12 cellular contexts compared by ENCODE assay signal in the genomic region with DNA sequence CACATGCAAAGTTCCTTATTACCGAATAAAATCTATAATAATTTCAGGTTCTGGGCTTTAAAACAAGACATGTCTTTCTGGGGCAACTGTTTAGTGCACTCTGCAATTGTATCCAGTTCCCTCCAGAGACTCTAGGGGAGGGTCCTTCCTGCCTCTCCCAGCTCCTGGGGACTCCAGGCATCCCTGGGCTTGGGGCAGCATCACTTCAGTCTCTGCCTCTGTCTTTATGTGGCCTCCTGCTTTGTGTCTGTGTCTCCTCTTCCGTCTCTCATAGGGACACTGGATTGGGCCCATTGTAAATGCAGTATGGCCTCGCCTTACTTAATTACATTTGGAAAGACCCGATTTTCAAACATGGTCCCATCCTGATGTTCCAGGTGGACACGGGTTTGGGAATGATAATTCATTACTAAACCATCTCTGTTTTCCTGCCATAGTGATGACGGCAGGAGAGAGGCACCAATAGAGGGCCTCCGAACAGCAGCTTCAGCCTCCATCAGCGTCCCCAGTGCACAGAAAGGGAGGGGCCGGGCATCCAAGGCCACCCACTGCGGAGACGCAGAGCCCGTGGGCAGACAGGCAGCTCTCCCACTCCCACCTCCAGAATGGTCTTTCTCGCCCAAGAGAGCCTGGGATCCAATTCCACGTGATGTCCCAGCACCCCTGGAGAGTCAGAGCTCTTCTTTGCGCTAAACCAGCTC. TPM values are rescaled to one million over a fixed set of nuclear protein-coding genes. Genes with fewer than 3 reads are reported as not detected.
A peak's percentile ranks its signal among the peaks of the same experiment; 100 is the strongest.
DNase-seq lines count a peak whose midpoint lies in the region; ATAC-seq lines count a peak whose summit lies in the region.
"Had no signal": no experiment of that assay in that cellular context is flagged by ENCODE, and none has a peak within 500 bp of the region (broad histone marks: within the 10 kb centered on the region; RNA-seq: fewer than 3 reads in every experiment).

No MANE protein-coding gene starts in this region.

- no peak for ATAC-seq in CD4-positive, CD25-positive, alpha-beta regulatory T cell (ENCODE audit: low read depth in 2 of 2)
- no peak for ATAC-seq in natural killer cell treated with Interleukin-12 subunit alpha and Interleukin-12 subunit beta and Interleukin-15 and Interleukin-18, amount 100 ng/mL, for 72 hours
- ATAC-seq in HG02798 (IDR thresholded peaks at IDR 0.05; ENCODE audit: poor library complexity, unreplicated experiment) (no peak), HG02763 (IDR thresholded peaks at IDR 0.05; ENCODE audit: unreplicated experiment) (no peak), GM21723 (IDR thresholded peaks at IDR 0.05; ENCODE audit: unreplicated experiment) (no peak)

- H3K4me3 Mint-ChIP-seq in CD4-positive, CD25-positive, alpha-beta regulatory T cell, result peak overlapping the region; percentile 4 to 70 (median 58)
- H3K4me3 Mint-ChIP-seq in activated naive CD8-positive, alpha-beta T cell treated with anti-CD3 and anti-CD28 coated beads for 36 hours, result peak overlapping the region; percentile 33
- peak overlapping the region; percentile 87 for H3K4me3 Mint-ChIP-seq in natural killer cell treated with Interleukin-12 subunit alpha and Interleukin-12 subunit beta and Interleukin-15 and Interleukin-18, amount 100 ng/mL, for 72 hours

- H3K4me3 ChIP-seq in CD4-positive, CD25-positive, alpha-beta regulatory T cell (ENCODE audit: low read depth, low read length), result no peak overlapping the region
- H3K4me3 ChIP-seq: cardiac muscle cell had no signal

- peaks cover 45% of the 10 kb centered on the region for H3K4me1 ChIP-seq in CD4-positive, CD25-positive, alpha-beta regulatory T cell (ENCODE audit: control insufficient read depth, insufficient read depth, low read length, poor library complexity, severe bottlenecking)

- H3K4me1 Mint-ChIP-seq in CD4-positive, CD25-positive, alpha-beta regulatory T cell, result peaks cover 21 to 53% (median 32%) of the 10 kb centered on the region in 4 donors
- H3K4me1 Mint-ChIP-seq in activated naive CD8-positive, alpha-beta T cell treated with anti-CD3 and anti-CD28 coated beads for 36 hours, result peaks cover 53% of the 10 kb centered on the region
- H3K4me1 Mint-ChIP-seq in natural killer cell treated with Interleukin-12 subunit alpha and Interleukin-12 subunit beta and Interleukin-15 and Interleukin-18, amount 100 ng/mL, for 72 hours (ENCODE audit: low read depth in 2 of 2), result peaks cover 49 to 57% of the 10 kb centered on the region in 2 donors

- H3K36me3 Mint-ChIP-seq in CD4-positive, CD25-positive, alpha-beta regulatory T cell, result peaks cover 17% of the 10 kb centered on the region
- peaks cover 16% of the 10 kb centered on the region for H3K36me3 Mint-ChIP-seq in activated naive CD8-positive, alpha-beta T cell treated with anti-CD3 and anti-CD28 coated beads for 36 hours
- H3K36me3 Mint-ChIP-seq in natural killer cell treated with Interleukin-12 subunit alpha and Interleukin-12 subunit beta and Interleukin-15 and Interleukin-18, amount 100 ng/mL, for 72 hours, result no peaks in the 10 kb centered on the region

- no peaks in the 10 kb centered on the region for H3K27me3 ChIP-seq in CD4-positive, CD25-positive, alpha-beta regulatory T cell (ENCODE audit: control insufficient read depth, insufficient read depth, low read length)

- H3K27ac ChIP-seq in CD4-positive, CD25-positive, alpha-beta regulatory T cell (ENCODE audit: insufficient read depth, low read length, poor library complexity, severe bottlenecking), result peak overlapping the region; percentile 70
- H3K27ac ChIP-seq: cardiac muscle cell had no signal

- H3K27ac Mint-ChIP-seq in CD4-positive, CD25-positive, alpha-beta regulatory T cell, result peak overlapping the region in 2 of 3 donors; percentile 28 to 97
- H3K27ac Mint-ChIP-seq in activated naive CD8-positive, alpha-beta T cell treated with anti-CD3 and anti-CD28 coated beads for 36 hours, result peak overlapping the region; percentile 89
- H3K27ac Mint-ChIP-seq in natural killer cell treated with Interleukin-12 subunit alpha and Interleukin-12 subunit beta and Interleukin-15 and Interleukin-18, amount 100 ng/mL, for 72 hours, result peak overlapping the region; percentile 95 to 98

- H3K9me3 Mint-ChIP-seq in CD4-positive, CD25-positive, alpha-beta regulatory T cell, result peaks cover 0 to 3% (median 0%) of the 10 kb centered on the region in 7 donors
- no peaks in the 10 kb centered on the region for H3K9me3 Mint-ChIP-seq in activated naive CD8-positive, alpha-beta T cell treated with anti-CD3 and anti-CD28 coated beads for 36 hours
- no peaks in the 10 kb centered on the region for H3K9me3 Mint-ChIP-seq in natural killer cell treated with Interleukin-12 subunit alpha and Interleukin-12 subunit beta and Interleukin-15 and Interleukin-18, amount 100 ng/mL, for 72 hours

- DNase-seq in CD4-positive, CD25-positive, alpha-beta regulatory T cell, result no peak
- DNase-seq in NCI-H69 (lab: John Stamatoyannopoulos, UW) (peak; percentile 12), DMS 273 treated with DMSO at 0.1 percent for 48 hours (lab: John Stamatoyannopoulos, UW) (no peak)
- no peak for DNase-seq in activated naive CD8-positive, alpha-beta T cell treated with anti-CD3 and anti-CD28 coated beads for 36 hours
- no peak for DNase-seq in natural killer cell treated with Interleukin-12 subunit alpha and Interleukin-12 subunit beta and Interleukin-15 and Interleukin-18, amount 100 ng/mL, for 72 hours (ENCODE audit: low spot score)
- DNase-seq: GOT3, NCI-H1694 treated with DMSO at 0.1 percent for 48 hours, SK-N-SH had no signal

- peaks cover 36% of the 10 kb centered on the region for H3K36me3 ChIP-seq in CD4-positive, CD25-positive, alpha-beta regulatory T cell (ENCODE audit: control insufficient read depth, insufficient read depth, low read length)
- H3K36me3 ChIP-seq: cardiac muscle cell had no signal

- H3K27me3 Mint-ChIP-seq in CD4-positive, CD25-positive, alpha-beta regulatory T cell, result no peaks in the 10 kb centered on the region
- no peaks in the 10 kb centered on the region for H3K27me3 Mint-ChIP-seq in activated naive CD8-positive, alpha-beta T cell treated with anti-CD3 and anti-CD28 coated beads for 36 hours
- H3K27me3 Mint-ChIP-seq in natural killer cell treated with Interleukin-12 subunit alpha and Interleukin-12 subunit beta and Interleukin-15 and Interleukin-18, amount 100 ng/mL, for 72 hours, result no peaks in the 10 kb centered on the region

- no peaks in the 10 kb centered on the region for H3K9me3 ChIP-seq in CD4-positive, CD25-positive, alpha-beta regulatory T cell (ENCODE audit: control insufficient read depth in 2 of 2, low read length in 2 of 2)
- H3K9me3 ChIP-seq: SK-N-SH had no signal

RNA-seq across cellular contexts. Expression of a gene that starts 11.0 kb away (rescaled TPM):
- total RNA-seq in CD4-positive, CD25-positive, alpha-beta regulatory T cell, result 47.7 TPM
- 10 to 100 TPM; 32.1 to 50.1 (median 41.0) TPM for polyA plus RNA-seq in CD4-positive, CD25-positive, alpha-beta regulatory T cell
- 10 to 100 TPM; 29.4 to 30.5 TPM for total RNA-seq in activated naive CD8-positive, alpha-beta T cell treated with anti-CD3 and anti-CD28 coated beads for 36 hours
- total RNA-seq in natural killer cell treated with Interleukin-12 subunit alpha and Interleukin-12 subunit beta and Interleukin-15 and Interleukin-18, amount 100 ng/mL, for 72 hours, result 10 to 100 TPM; 84.8 to 94.2 TPM

Comparison
In these comparisons a context has a peak if more than half of its experiments do, and no peak if none do; other contexts are left out.
1. H3K4me3 Mint-ChIP-seq: peak in every context shown above with its lines; median percentile 87 in natural killer cell treated with Interleukin-12 subunit alpha and Interleukin-12 subunit beta and Interleukin-15 and Interleukin-18, amount 100 ng/mL, for 72 hours; 58 in CD4-positive, CD25-positive, alpha-beta regulatory T cell; 33 in activated naive CD8-positive, alpha-beta T cell treated with anti-CD3 and anti-CD28 coated beads for 36 hours.